Comparison of ENCODE assay signal across 19 cellular contexts in the genomic region with DNA sequence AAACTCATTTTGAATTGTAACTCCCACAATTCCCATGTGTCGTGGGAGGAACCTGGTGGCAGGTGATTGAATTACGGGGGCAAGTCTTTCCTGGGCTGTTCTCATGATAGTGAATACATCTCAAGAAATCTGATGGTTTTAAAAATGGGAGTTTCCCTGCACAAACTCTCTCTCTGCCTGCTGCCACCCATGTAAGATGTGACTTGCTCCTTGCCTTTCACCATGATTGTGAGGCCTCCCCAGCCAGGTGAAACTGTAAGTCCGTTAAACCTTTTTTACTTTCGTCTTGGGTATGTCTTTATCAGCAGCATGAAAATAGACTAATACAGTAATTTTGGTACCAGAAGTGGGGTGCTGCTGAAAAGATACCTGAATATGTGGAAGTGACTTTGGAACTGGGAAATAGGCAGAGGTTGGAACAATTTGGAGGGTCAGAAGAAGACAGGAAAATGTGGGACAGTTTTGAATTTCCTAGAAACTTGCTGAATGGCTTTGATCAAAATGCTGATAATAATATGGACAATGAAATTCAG.
"Had no signal": no experiment of that assay in that cellular context is flagged by ENCODE, and none has a peak within 500 bp of the region (broad histone marks: within the 10 kb centered on the region; RNA-seq: fewer than 3 reads in every experiment).

No MANE protein-coding gene starts in this region.

- H3K4me3 Mint-ChIP-seq: activated CD4-positive, alpha-beta memory T cell treated with anti-CD3 and anti-CD28 coated beads, Interleukin-2, amount 10 ng/mL, durations not matched to agents 7 days and 5 days; activated T-helper 17 cell treated with anti-CD3 and anti-CD28 coated beads, Interleukin-2, amount 50 U/mL, for 72 hours had no signal

- H3K27me3 ChIP-seq: adrenal gland, esophagus muscularis mucosa, heart right ventricle had no signal

- H3K4me1 ChIP-seq: adrenal gland, esophagus muscularis mucosa, left ventricle myocardium inferior had no signal

- DNase-seq: activated CD4-positive, alpha-beta memory T cell treated with anti-CD3 and anti-CD28 coated beads, Interleukin-2, amount 10 ng/mL, durations not matched to agents 7 days and 5 days; activated CD4-positive, alpha-beta T cell treated with anti-CD3 and anti-CD28 coated beads for 1 hour; activated naive CD4-positive, alpha-beta T cell treated with Interleukin-2 at 50 U/mL for 16 hours; activated T-cell treated with anti-CD3 and anti-CD28 coated beads, Interleukin-2, amount 50 U/mL, for 1 hour; adrenal gland; effector CD4-positive, alpha-beta T cell; heart right ventricle; kidney glomerular epithelial cell; left ventricle myocardium inferior; mammary epithelial cell; midbrain; stimulated activated CD4-positive, alpha-beta T cell treated with anti-CD3 and anti-CD28 coated beads, Interleukin-12 subunit alpha, Interleukin-12 subunit beta, amount 100 ng/mL, for 4 hours; stimulated activated CD4-positive, alpha-beta T cell treated with anti-CD3 and anti-CD28 coated beads, Interleukin-1b, Interleukin-23, amount 100 ng/mL, for 48 hours; stimulated activated CD8-positive, alpha-beta memory T cell treated with anti-CD3 and anti-CD28 coated beads, Interleukin-4, amount 100 ng/mL, for 48 hours; stimulated activated naive CD4-positive, alpha-beta T cell had no signal

- H3K27me3 Mint-ChIP-seq: activated CD4-positive, alpha-beta memory T cell treated with anti-CD3 and anti-CD28 coated beads, Interleukin-2, amount 10 ng/mL, durations not matched to agents 7 days and 5 days; activated T-helper 17 cell treated with anti-CD3 and anti-CD28 coated beads, Interleukin-2, amount 50 U/mL, for 72 hours; progenitor cell of endocrine pancreas had no signal

- H3K9me3 Mint-ChIP-seq: activated T-helper 17 cell treated with anti-CD3 and anti-CD28 coated beads, Interleukin-2, amount 50 U/mL, for 72 hours had no signal

- H3K9me3 ChIP-seq: adrenal gland had no signal

- ATAC-seq: activated T-helper 17 cell treated with anti-CD3 and anti-CD28 coated beads, Interleukin-2, amount 50 U/mL, for 72 hours; heart right ventricle had no signal

- H3K27ac Mint-ChIP-seq: activated CD4-positive, alpha-beta memory T cell treated with anti-CD3 and anti-CD28 coated beads, Interleukin-2, amount 10 ng/mL, durations not matched to agents 7 days and 5 days; activated T-helper 17 cell treated with anti-CD3 and anti-CD28 coated beads, Interleukin-2, amount 50 U/mL, for 72 hours; progenitor cell of endocrine pancreas had no signal

- H3K4me3 ChIP-seq: adrenal gland, esophagus muscularis mucosa, heart right ventricle, left ventricle myocardium inferior had no signal

- H3K27ac ChIP-seq: adrenal gland, esophagus muscularis mucosa, heart right ventricle, left ventricle myocardium inferior, VCaP had no signal

- H3K36me3 ChIP-seq: adrenal gland, left ventricle myocardium inferior had no signal
